9 cellular contexts compared by ENCODE assay signal in the genomic region with DNA sequence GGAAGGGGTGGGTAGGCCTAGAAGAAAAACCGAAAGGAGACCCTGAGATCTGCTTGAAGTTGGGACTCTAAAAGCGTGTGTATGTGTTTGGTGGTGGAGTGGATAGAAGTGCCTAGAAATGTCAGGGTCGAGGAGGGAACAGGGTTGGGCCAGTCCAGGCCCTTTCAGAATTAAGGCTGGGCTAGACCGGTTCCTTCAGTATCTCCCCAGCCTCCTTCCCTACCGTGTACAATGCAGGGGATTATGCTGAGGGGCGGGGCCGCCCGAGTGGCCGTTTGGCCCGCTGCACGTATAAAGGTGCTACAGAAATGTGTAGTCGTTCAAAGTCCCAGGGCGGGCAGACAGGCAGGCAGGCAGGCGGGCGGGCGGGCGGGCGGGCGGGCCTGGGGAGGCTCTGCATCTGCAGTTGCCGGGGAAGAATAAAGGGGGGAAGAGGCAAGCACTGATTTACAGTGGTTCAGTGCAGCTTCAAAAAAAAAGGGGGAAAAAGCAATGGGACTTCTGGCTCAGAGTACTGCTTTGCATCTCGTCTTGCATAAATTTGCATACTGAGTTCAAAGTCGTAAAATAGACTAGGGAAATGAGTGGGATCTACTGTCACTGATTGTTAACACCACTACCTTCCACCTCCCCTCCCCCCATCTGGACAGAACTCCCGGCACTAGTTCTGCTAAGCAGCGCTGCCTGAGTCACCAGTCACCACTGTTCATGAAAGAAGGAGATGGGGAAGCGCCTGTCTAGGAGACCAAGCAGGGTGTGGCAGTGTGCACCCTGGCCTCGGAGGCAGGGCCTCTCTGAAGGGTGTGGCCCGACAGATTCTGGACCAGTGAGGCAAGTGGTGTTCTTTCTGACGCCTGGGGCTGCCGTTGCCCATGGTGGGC. TPM values are rescaled to one million over a fixed set of nuclear protein-coding genes. Genes with fewer than 3 reads are reported as not detected.
A peak's percentile ranks its signal among the peaks of the same experiment; 100 is the strongest.
DNase-seq lines count a peak whose midpoint lies in the region; ATAC-seq and TF ChIP-seq lines count a peak whose summit lies in the region.
"Had no signal": no experiment of that assay in that cellular context is flagged by ENCODE, and none has a peak within 500 bp of the region (broad histone marks: within the 10 kb centered on the region; RNA-seq: fewer than 3 reads in every experiment).

No MANE protein-coding gene starts in this region.

- ATAC-seq in HG02763 (IDR thresholded peaks at IDR 0.05; ENCODE audit: unreplicated experiment) (no peak), GM19351 (IDR thresholded peaks at IDR 0.05; ENCODE audit: unreplicated experiment) (no peak)

- peaks cover 27 to 31% of the 10 kb centered on the region in 2 donors for H3K4me1 Mint-ChIP-seq in immature natural killer cell

- peaks cover 0 to 6% (median 0%) of the 10 kb centered on the region in 6 donors for H3K9me3 Mint-ChIP-seq in immature natural killer cell

- no peak overlapping the region for H3K27ac ChIP-seq in iPS DF 6.9 (ENCODE audit: low read length)
- H3K27ac ChIP-seq in stomach: peak overlapping the region; percentile 77 to 88 (median 85)

- no peak overlapping the region for H3K27ac Mint-ChIP-seq in immature natural killer cell

- no peak for TF ChIP-seq POLR2A in stomach (IDR thresholded peaks at IDR 0.05)

- WGBS in iPS DF 6.9 (ENCODE audit: insufficient coverage, insufficient read length): no CpG with 5 or more reads among the region's 29 CpGs
- WGBS in stomach, 5 donors: 18 to 32% (median 24%) methylated on average over 28 to 29 of the region's 29 CpGs

- no peak for TF ChIP-seq EP300 in stomach (IDR thresholded peaks at IDR 0.05)

- H3K4me3 Mint-ChIP-seq in immature natural killer cell: peak overlapping the region in 1 of 5 donors; percentile 13

- H3K4me3 ChIP-seq in iPS DF 6.9 (ENCODE audit: low read length) (peak overlapping the region; percentile 17; the same call in 1 of the 2 replicates), stomach (peak overlapping the region; percentile 62 to 77 (median 71))

- no peaks in the 10 kb centered on the region for H3K9me3 ChIP-seq in iPS DF 6.9 (ENCODE audit: control insufficient read depth, insufficient read depth, low read length)
- no peaks in the 10 kb centered on the region for H3K9me3 ChIP-seq in stomach

- H3K36me3 Mint-ChIP-seq in immature natural killer cell: peaks cover 0 to 4% (median 4%) of the 10 kb centered on the region in 3 donors

- DNase-seq in NCI-H1436 (lab: John Stamatoyannopoulos, UW) (peak; percentile 36), NCI-H1436 treated with DMSO at 0.1 percent for 48 hours (lab: John Stamatoyannopoulos, UW) (no peak), SW480 (ENCODE audit: low spot score) (peak; percentile 85), iPS DF 6.9 (ENCODE audit: low read depth, low spot score) (no peak), stomach (peak; percentile 84), immature natural killer cell (no peak)
- DNase-seq: ACHN had no signal

- TF ChIP-seq CTCF in stomach (IDR thresholded peaks at IDR 0.05): no peak

- H3K4me1 ChIP-seq in iPS DF 6.9 (ENCODE audit: control insufficient read depth, insufficient read depth, low read length) (peaks cover 5% of the 10 kb centered on the region), stomach (peaks cover 24 to 74% (median 58%) of the 10 kb centered on the region in 4 donors)

- H3K27me3 Mint-ChIP-seq in immature natural killer cell (ENCODE audit: low read depth in 3 of 3): peaks cover 24 to 39% (median 24%) of the 10 kb centered on the region in 3 donors

- intact Hi-C loops in stomach (cut with DNase I; ENCODE audit: low total_unique reads): no loop called here

- H3K27me3 ChIP-seq in iPS DF 6.9 (ENCODE audit: control insufficient read depth, insufficient read depth, low read length): no peaks in the 10 kb centered on the region
- H3K27me3 ChIP-seq in stomach: peaks cover 0 to 58% (median 5%) of the 10 kb centered on the region in 3 donors

- H3K36me3 ChIP-seq in iPS DF 6.9 (ENCODE audit: control insufficient read depth, insufficient read depth, low read length) (peaks cover 6% of the 10 kb centered on the region; the same call in 1 of the 2 replicates), stomach (peaks cover 0 to 12% (median 5%) of the 10 kb centered on the region in 4 donors)

RNA-seq across cellular contexts. Expression of a gene that starts 3.6 kb away (rescaled TPM):
- 100 to 1,000 TPM; 180 to 636 (median 529) TPM for total RNA-seq in stomach
- polyA plus RNA-seq in stomach (100 to 1,000 TPM; 106 to 285 (median 238) TPM), immature natural killer cell (under 1 TPM in 2 of 3 donors, not detected in 1; 0.66 to 0.70 TPM)

RNA-seq across cellular contexts. Expression of a gene that starts 58.5 kb away (rescaled TPM):
- 100 to 1,000 TPM; 166 to 923 (median 548) TPM for total RNA-seq in stomach
- polyA plus RNA-seq in stomach: 100 to 1,000 TPM in 2 of 3 donors, 10 to 100 TPM in 1; 92.1 to 215 (median 128) TPM
- not detected for polyA plus RNA-seq in immature natural killer cell

Comparison
In these comparisons a context has a peak if more than half of its experiments do, and no peak if none do; other contexts are left out.
1. DNase-seq: peak in NCI-H1436 (single experiment), SW480 (single experiment) and stomach (single experiment); none in NCI-H1436 treated with DMSO at 0.1 percent for 48 hours (single experiment), iPS DF 6.9 (single experiment) and immature natural killer cell (0 of 3).
2. RNA of a gene that starts 3.6 kb away (polyA plus RNA-seq): 106 to 285 TPM in stomach; 0.66 to 0.70 TPM in immature natural killer cell; every median in the first group is over 10 times any median in the second.
3. RNA of a gene that starts 58.5 kb away (polyA plus RNA-seq): 92.1 to 215 TPM in stomach; not detected in immature natural killer cell; every median in the first group is over 10 times any median in the second.